In the genomic region with DNA sequence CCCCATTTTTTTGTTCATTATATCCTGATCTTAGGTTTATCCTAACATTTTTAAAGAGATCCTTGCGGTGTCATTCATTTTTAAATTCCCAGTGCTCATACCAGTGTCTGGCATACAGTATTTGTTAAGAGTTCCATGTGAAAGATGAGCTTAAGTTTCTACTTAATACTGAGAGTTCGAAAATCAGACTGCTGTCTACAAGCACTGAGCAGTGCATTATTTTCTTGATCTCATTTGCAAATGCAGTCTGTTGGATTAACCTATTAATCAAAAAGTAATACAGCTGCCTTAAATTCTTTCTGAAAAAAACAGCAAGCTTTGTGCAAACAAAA, we compare ENCODE assay signal across 1 cellular context.
TF ChIP-seq lines count a peak whose summit lies in the region.

No MANE protein-coding gene starts in this region.

TF ChIP-seq in IMR-90, 13 proteins besides CTCF, POLR2A, EP300 and RAD21:
- TF ChIP-seq FOS (IDR thresholded peaks at IDR 0.05; ENCODE audit: low read depth, low read length), result no peak
- TF ChIP-seq NFE2L2 (IDR thresholded peaks at IDR 0.05; ENCODE audit: low read depth, low read length), result no peak
- TF ChIP-seq CEBPB (IDR thresholded peaks at IDR 0.05; ENCODE audit: low read depth, low read length), result no peak
- no peak for TF ChIP-seq CHD1 (IDR thresholded peaks at IDR 0.05; ENCODE audit: low read depth, low read length)
- TF ChIP-seq MAFK (IDR thresholded peaks at IDR 0.05; ENCODE audit: low read depth, low read length), result no peak
- TF ChIP-seq RFX5 (IDR thresholded peaks at IDR 0.05; ENCODE audit: low read depth, low read length), result no peak
- no peak for TF ChIP-seq MXI1 (IDR thresholded peaks at IDR 0.05; ENCODE audit: borderline replicate concordance, low read depth, low read length)
- TF ChIP-seq, protein P1, sequence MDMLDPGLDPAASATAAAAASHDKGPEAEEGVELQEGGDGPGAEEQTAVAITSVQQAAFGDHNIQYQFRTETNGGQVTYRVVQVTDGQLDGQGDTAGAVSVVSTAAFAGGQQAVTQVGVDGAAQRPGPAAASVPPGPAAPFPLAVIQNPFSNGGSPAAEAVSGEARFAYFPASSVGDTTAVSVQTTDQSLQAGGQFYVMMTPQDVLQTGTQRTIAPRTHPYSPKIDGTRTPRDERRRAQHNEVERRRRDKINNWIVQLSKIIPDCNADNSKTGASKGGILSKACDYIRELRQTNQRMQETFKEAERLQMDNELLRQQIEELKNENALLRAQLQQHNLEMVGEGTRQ (IDR thresholded peaks at IDR 0.05; ENCODE audit: low read depth, low read length), result no peak
- TF ChIP-seq BHLHE40 (IDR thresholded peaks at IDR 0.05; ENCODE audit: low read depth, low read length), result no peak
- TF ChIP-seq, protein P2, sequence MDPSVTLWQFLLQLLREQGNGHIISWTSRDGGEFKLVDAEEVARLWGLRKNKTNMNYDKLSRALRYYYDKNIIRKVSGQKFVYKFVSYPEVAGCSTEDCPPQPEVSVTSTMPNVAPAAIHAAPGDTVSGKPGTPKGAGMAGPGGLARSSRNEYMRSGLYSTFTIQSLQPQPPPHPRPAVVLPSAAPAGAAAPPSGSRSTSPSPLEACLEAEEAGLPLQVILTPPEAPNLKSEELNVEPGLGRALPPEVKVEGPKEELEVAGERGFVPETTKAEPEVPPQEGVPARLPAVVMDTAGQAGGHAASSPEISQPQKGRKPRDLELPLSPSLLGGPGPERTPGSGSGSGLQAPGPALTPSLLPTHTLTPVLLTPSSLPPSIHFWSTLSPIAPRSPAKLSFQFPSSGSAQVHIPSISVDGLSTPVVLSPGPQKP (IDR thresholded peaks at IDR 0.05; ENCODE audit: borderline replicate concordance, low read depth, low read length), result no peak
- no peak for TF ChIP-seq SMC3 (IDR thresholded peaks at IDR 0.05; ENCODE audit: low read depth, low read length)
- TF ChIP-seq MAZ (IDR thresholded peaks at IDR 0.05; ENCODE audit: borderline replicate concordance, low read depth, low read length), result no peak
- TF ChIP-seq RCOR1 (IDR thresholded peaks at IDR 0.05; ENCODE audit: insufficient replicate concordance, low read length), result no peak
